8 cellular contexts compared by ENCODE assay signal in the genomic region with DNA sequence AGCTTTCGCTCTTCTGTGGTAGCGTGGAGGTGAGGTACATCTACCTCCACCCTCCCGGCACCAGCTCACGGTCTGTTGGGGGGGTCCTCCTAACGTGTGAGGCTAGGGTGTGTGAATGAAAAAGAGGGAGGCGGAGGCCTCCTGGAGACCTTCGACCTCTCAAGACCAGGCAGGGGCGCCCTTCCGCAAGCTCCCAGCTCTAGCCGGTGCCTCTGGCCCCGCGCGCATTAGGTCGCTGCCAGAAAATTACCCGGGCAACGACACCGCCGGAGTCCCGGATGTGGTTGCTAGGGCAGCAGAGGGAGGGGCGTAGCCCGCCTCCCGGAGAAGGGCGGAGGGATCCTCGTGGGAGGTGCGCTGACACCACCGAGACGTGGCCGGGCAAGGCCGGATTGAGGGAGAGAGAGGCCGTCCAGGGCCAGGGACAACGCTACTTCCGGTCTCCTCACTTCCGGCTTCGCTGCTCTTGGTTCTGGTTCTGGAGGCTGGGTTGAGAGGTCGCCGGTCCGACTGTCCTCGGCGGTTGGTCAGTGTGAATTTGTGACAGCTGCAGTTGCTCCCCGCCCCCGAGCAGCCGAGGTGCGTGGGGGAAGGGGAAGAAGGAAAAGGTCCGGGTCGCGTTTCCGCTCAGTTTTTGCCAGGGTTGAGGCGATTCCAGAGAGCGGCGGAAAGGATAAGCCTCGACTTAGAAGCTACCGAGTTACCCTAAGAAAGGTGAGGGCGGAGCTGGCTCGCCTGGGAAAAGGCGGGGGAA.
DNase-seq lines count a peak whose midpoint lies in the region; ATAC-seq and TF ChIP-seq lines count a peak whose summit lies in the region.

A gene with protein sequence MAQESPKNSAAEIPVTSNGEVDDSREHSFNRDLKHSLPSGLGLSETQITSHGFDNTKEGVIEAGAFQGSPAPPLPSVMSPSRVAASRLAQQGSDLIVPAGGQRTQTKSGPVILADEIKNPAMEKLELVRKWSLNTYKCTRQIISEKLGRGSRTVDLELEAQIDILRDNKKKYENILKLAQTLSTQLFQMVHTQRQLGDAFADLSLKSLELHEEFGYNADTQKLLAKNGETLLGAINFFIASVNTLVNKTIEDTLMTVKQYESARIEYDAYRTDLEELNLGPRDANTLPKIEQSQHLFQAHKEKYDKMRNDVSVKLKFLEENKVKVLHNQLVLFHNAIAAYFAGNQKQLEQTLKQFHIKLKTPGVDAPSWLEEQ (plus strand): TSS at position 442 of the 754 bp plus-strand sequence. CDS start 49,680 bp downstream, outside the sequence.
A gene (minus strand): TSS at position 218 of the 754 bp plus-strand sequence. CDS start 8,726 bp downstream, outside the sequence.

- peak; percentile 67 for TF ChIP-seq POLR2A in GM18951 (IDR thresholded peaks at IDR 0.05; ENCODE audit: extremely low read depth, insufficient read depth, insufficient read length)

- in situ Hi-C loops in GM18951 (cut with MboI; ENCODE audit: low sequenced_read_pairs, unreplicated experiment), result no loop called here

- DNase-seq in AG09319 (ENCODE audit: extremely low read depth, low read depth), result peak; percentile 92
- peak; percentile 91 for DNase-seq in NCI-H226
- DNase-seq in activated CD4-positive, CD25-positive, alpha-beta regulatory T cell (lab: John Stamatoyannopoulos, UW), result peak; percentile 85 to 89 (median 86)
- peak; percentile 99 for DNase-seq in cerebellar cortex (ENCODE audit: low spot score)
- DNase-seq in islet precursor cell, result peak; percentile 99
- DNase-seq in stimulated activated CD4-positive, alpha-beta T cell treated with anti-CD3 and anti-CD28 coated beads, Interleukin-12 subunit alpha, Interleukin-12 subunit beta, amount 100 ng/mL, for 48 hours (ENCODE audit: low read depth in 2 of 3, low spot score in 1 of 3), result peak; percentile 91 to 94 (median 94)

- peak; percentile 37 for TF ChIP-seq CTCF in AG09319 (IDR thresholded peaks at IDR 0.05; ENCODE audit: low read depth, low read length)

- ATAC-seq in HG03196 (IDR thresholded peaks at IDR 0.05; ENCODE audit: unreplicated experiment), result peak; percentile 95

Comparison
In these comparisons a context has a peak if more than half of its experiments do, and no peak if none do; other contexts are left out.
1. Peak in every context shown above with its lines: DNase-seq and ATAC-seq.